Comparison of ENCODE assay signal across 8 cellular contexts in the genomic region with DNA sequence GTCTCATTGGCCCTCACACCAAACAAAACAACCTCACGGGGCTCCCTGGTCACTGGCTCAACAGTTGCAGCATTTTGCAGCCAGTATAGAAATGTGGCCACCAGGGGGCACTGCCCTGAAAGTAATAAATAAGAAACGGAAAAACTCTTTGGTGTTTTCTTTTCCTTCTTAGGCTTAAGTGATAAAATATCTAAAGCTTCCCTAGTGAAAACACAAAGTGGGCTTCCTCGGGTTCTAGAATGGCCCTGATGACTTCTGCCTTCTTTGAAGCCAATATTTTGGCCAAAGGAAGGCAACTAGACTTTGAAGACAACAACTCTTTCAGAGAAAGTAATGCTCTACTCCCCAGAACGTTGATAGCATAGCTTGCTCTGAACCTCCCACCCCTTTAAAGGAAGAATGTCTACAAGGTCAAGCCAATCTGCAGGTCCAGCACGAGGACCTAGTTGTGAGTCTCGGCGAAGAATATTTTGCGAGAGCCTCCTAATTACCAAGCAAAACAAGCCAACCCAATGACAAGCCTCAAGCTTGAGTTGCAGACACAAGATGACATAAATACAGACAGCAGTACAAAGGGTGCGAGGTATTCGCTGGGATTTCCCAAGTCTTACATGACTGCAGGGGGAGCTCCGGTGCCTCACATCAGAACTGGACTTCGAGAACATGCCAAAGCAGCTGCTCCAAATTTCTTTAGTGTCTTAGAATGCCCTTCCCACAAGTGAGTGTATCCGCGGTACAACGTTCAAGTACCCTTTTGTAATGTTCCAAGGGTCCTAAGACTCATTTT. TPM values are rescaled to one million over a fixed set of nuclear protein-coding genes. Genes with fewer than 3 reads are reported as not detected.
DNase-seq lines count a peak whose midpoint lies in the region; ATAC-seq and TF ChIP-seq lines count a peak whose summit lies in the region.

No MANE protein-coding gene starts in this region.

- peak overlapping the region; percentile 87 for H3K27ac Mint-ChIP-seq in activated naive CD8-positive, alpha-beta T cell

- POLR2A ChIA-PET in SK-N-SH (lab: Yijun Ruan, JAX), result interaction anchor here (0.6 to 2.1 kb wide), 8 partner anchors 33 to 424 kb away, joined by 3 to 5 read pairs (median 4); no protein-coding TSS in a partner anchor

- H3K36me3 Mint-ChIP-seq in activated naive CD8-positive, alpha-beta T cell, result no peaks in the 10 kb centered on the region

- no peak overlapping the region for H3K4ac ChIP-seq in trophoblast cell (ENCODE audit: low read depth, low read length)

- no peak overlapping the region for H3K9ac ChIP-seq in SK-N-SH
- no peak overlapping the region for H3K9ac ChIP-seq in trophoblast cell (ENCODE audit: low read length)

- no peaks in the 10 kb centered on the region for H3K9me3 Mint-ChIP-seq in activated naive CD8-positive, alpha-beta T cell (ENCODE audit: low read depth)

- no peak overlapping the region for H2BK12ac ChIP-seq in trophoblast cell (ENCODE audit: low read length)

- H3K36me3 ChIP-seq in GM06990 (ENCODE audit: control insufficient read depth, insufficient read depth, low read length), result no peaks in the 10 kb centered on the region
- H3K36me3 ChIP-seq in SK-N-SH (replicated peaks in 1 of 2; ENCODE audit: control insufficient read depth in 1 of 2, insufficient read depth in 2 of 2, low read length in 1 of 2), result peaks cover 0 to 2% of the 10 kb centered on the region in 2 experiments
- no peaks in the 10 kb centered on the region for H3K36me3 ChIP-seq in trophoblast cell (ENCODE audit: control insufficient read depth in 1 of 2, insufficient read depth in 2 of 2, low read length in 2 of 2)
- H3K36me3 ChIP-seq in thyroid gland, result no peaks in the 10 kb centered on the region

- H3K79me2 ChIP-seq in SK-N-SH (ENCODE audit: insufficient read depth) (peaks cover 10% of the 10 kb centered on the region; the same call in 1 of the 2 replicates), trophoblast cell (ENCODE audit: control insufficient read depth, insufficient read depth, low read length, poor library complexity) (peaks cover 8% of the 10 kb centered on the region)

- TF ChIP-seq RAD21 in SK-N-SH (IDR thresholded peaks at IDR 0.05; ENCODE audit: low read length), result peak; percentile 63

- H3K9me2 ChIP-seq in SK-N-SH, result no peaks in the 10 kb centered on the region

- no peak overlapping the region for H2BK5ac ChIP-seq in trophoblast cell (ENCODE audit: low read depth, low read length, poor library complexity)

- peak overlapping the region; percentile 87 for H3K4me3 Mint-ChIP-seq in activated naive CD8-positive, alpha-beta T cell

- no peak for TF ChIP-seq EP300 in SK-N-SH (IDR thresholded peaks at IDR 0.05; ENCODE audit: borderline replicate concordance in 1 of 2, low read depth in 1 of 2, low read length in 1 of 2)

- H4K12ac ChIP-seq in trophoblast cell (ENCODE audit: low read depth, low read length), result no peak overlapping the region

- H2AFZ ChIP-seq in SK-N-SH (ENCODE audit: low read depth) (no peak overlapping the region), trophoblast cell (ENCODE audit: insufficient read depth, low read length, poor library complexity) (no peak overlapping the region)

- H4K91ac ChIP-seq in trophoblast cell (ENCODE audit: low read depth, low read length), result no peak overlapping the region

- peak; percentile 75 for TF ChIP-seq CTCF in GM06990 (IDR thresholded peaks at IDR 0.05; ENCODE audit: insufficient read depth, low read length, poor library complexity, severe bottlenecking)
- peak; percentile 87 for TF ChIP-seq CTCF in SK-N-SH (IDR thresholded peaks at IDR 0.05)
- TF ChIP-seq CTCF in thyroid gland (IDR thresholded peaks at IDR 0.05), result peak; percentile 47 to 88 (median 62)

- H3K4me3 ChIP-seq in GM06990 (replicated peaks; ENCODE audit: low read depth, low read length), result peak overlapping the region; percentile 0; the same call in 1 of the 2 replicates
- H3K4me3 ChIP-seq in SK-N-SH (ENCODE audit: low read depth in 2 of 2, low read length in 1 of 2), result peak overlapping the region; percentile 29 to 83; a peak in 2 of 4 replicates
- H3K4me3 ChIP-seq in trophoblast cell (ENCODE audit: low read depth, low read length), result no peak overlapping the region
- H3K4me3 ChIP-seq in thyroid gland (replicated peaks in 1 of 3), result peak overlapping the region in 1 of 3 donors; percentile 9

- H3K79me1 ChIP-seq in trophoblast cell (ENCODE audit: low read length), result peaks cover 4% of the 10 kb centered on the region

- H3K4me2 ChIP-seq in SK-N-SH (peak overlapping the region; percentile 96), trophoblast cell (ENCODE audit: low read length) (peak overlapping the region; percentile 29)

- H3K27me3 ChIP-seq in GM06990 (replicated peaks; ENCODE audit: control insufficient read depth, insufficient read depth, low read length) (no peaks in the 10 kb centered on the region), SK-N-SH (ENCODE audit: insufficient read depth) (no peaks in the 10 kb centered on the region), trophoblast cell (ENCODE audit: insufficient read depth, low read length) (peaks cover 5% of the 10 kb centered on the region), thyroid gland (no peaks in the 10 kb centered on the region)

- H3K27ac ChIP-seq in SK-N-SH (ENCODE audit: low read depth in 2 of 2, low read length in 1 of 2) (peak overlapping the region in 1 of 2 experiments; percentile 68; a peak in 2 of 4 replicates), trophoblast cell (ENCODE audit: low read depth, low read length) (no peak overlapping the region), thyroid gland (peak overlapping the region; percentile 25 to 96 (median 80))

- H3K14ac ChIP-seq in trophoblast cell (ENCODE audit: low read length), result no peak overlapping the region

- 54% methylated on average over 14 of the region's 15 CpGs for WGBS in SK-N-SH (ENCODE audit: low lambda C conversion rate)
- no CpG with 5 or more reads among the region's 15 CpGs for WGBS in trophoblast cell (ENCODE audit: extremely low coverage, insufficient coverage, insufficient read length)
- 19 to 23% methylated on average over 15 of the region's 15 CpGs for WGBS in thyroid gland, 2 donors

- intact Hi-C loops in Right ventricle myocardium superior (cut with DNase I) (no loop called here), thyroid gland (cut with DNase I) (no loop called here)

- H2AK5ac ChIP-seq in trophoblast cell (ENCODE audit: low read length), result no peak overlapping the region

- H3K23ac ChIP-seq in trophoblast cell (ENCODE audit: low read length), result no peak overlapping the region

- H4K8ac ChIP-seq in trophoblast cell (ENCODE audit: low read depth, low read length), result no peak overlapping the region

- H3K4me1 Mint-ChIP-seq in activated naive CD8-positive, alpha-beta T cell (ENCODE audit: low read depth), result peaks cover 34% of the 10 kb centered on the region

- DNase-seq in GM06990 (ENCODE audit: extremely low read depth, insufficient read length) (peak; percentile 47), LoVo (ENCODE audit: low spot score) (peak; percentile 75), SK-N-SH (peak; percentile 71), Right ventricle myocardium superior (peak; percentile 86), trophoblast cell (peak; percentile 87 to 94), thyroid gland (peak; percentile 84 to 90)

- CTCF ChIA-PET in SK-N-SH (lab: Yijun Ruan, JAX), result interaction anchor here (0.6 to 15.0 kb wide), 77 partner anchors 9 to 294 kb away, joined by 3 to 236 read pairs (median 5); a partner anchor contains a TSS

- no peak for TF ChIP-seq POLR2A in thyroid gland (IDR thresholded peaks at IDR 0.05)

- ATAC-seq in Right ventricle myocardium superior (ENCODE audit: poor library complexity) (peak; percentile 9), HG03432 (IDR thresholded peaks at IDR 0.05; ENCODE audit: unreplicated experiment) (no peak)

- H3F3A ChIP-seq in SK-N-SH (replicated peaks; ENCODE audit: insufficient read depth), result peaks cover 11% of the 10 kb centered on the region

- H2BK120ac ChIP-seq in trophoblast cell (ENCODE audit: insufficient read depth, low read length, poor library complexity), result no peak overlapping the region

- 0 out of 2 replicates have a peak, but pooled peaks cover 17% of the 10 kb centered on the region for H4K20me1 ChIP-seq in SK-N-SH (ENCODE audit: insufficient read depth)

- H3K4me1 ChIP-seq in SK-N-SH (ENCODE audit: control insufficient read depth in 1 of 2, insufficient read depth in 2 of 2, low read depth in 1 of 2, low read length in 1 of 2), result peaks cover 0 to 33% of the 10 kb centered on the region in 2 experiments; a peak in 3 of 4 replicates
- H3K4me1 ChIP-seq in trophoblast cell (ENCODE audit: control insufficient read depth in 1 of 2, insufficient read depth in 2 of 2, low read length in 2 of 2), result peaks cover 8 to 15% of the 10 kb centered on the region in 2 experiments
- H3K4me1 ChIP-seq in thyroid gland, result peaks cover 29 to 32% of the 10 kb centered on the region in 2 donors

- no peak overlapping the region for H3K18ac ChIP-seq in trophoblast cell (ENCODE audit: low read length)

- no peaks in the 10 kb centered on the region for H3K27me3 Mint-ChIP-seq in activated naive CD8-positive, alpha-beta T cell

- H3K9me3 ChIP-seq in SK-N-SH (no peaks in the 10 kb centered on the region), trophoblast cell (ENCODE audit: insufficient read depth, low read depth, low read length) (no peaks in the 10 kb centered on the region), thyroid gland (no peaks in the 10 kb centered on the region)

TF ChIP-seq in SK-N-SH, 30 proteins besides CTCF, POLR2A, EP300 and RAD21:
- TF ChIP-seq SMC3 (IDR thresholded peaks at IDR 0.05; ENCODE audit: low read depth, low read length) (peak; percentile 63), NFIC (IDR thresholded peaks at IDR 0.05; ENCODE audit: borderline replicate concordance) (no peak)

RNA-seq across cellular contexts. Expression of a gene that starts 2.6 kb away (rescaled TPM):
- 23.2 and 30.2 TPM in 2 replicates for polyA plus RNA-seq in SK-N-SH (2012; rRNA removed)
- polyA plus RNA-seq in SK-N-SH (2012; cell fraction: cytosol; rRNA removed), result 11.4 and 18.7 TPM in 2 replicates
- 25.3 and 32.6 TPM in 2 replicates for polyA plus RNA-seq in SK-N-SH (2012; cell fraction: nucleus; rRNA removed)
- total RNA-seq in Right ventricle myocardium superior (115 TPM), thyroid gland (10 to 100 TPM; 43.9 to 56.1 (median 44.5) TPM)
- polyA plus RNA-seq in trophoblast cell (2013), result 14.2 and 14.7 TPM in 2 replicates
